In genomic region chr5:94747371-94747770, GRCh38 we compare ENCODE assay signal across 27 cellular contexts.
"Had no signal": no experiment of that assay in that cellular context is flagged by ENCODE, and none has a peak within 500 bp of the region (broad histone marks: within the 10 kb centered on the region; RNA-seq: fewer than 3 reads in every experiment).

No MANE protein-coding gene starts in this region.

- H3K36me3 ChIP-seq: left ventricle myocardium inferior, neural progenitor cell, pancreas, prostate gland, sigmoid colon, stomach, thyroid gland, transverse colon, upper lobe of left lung, vagina had no signal

- H3K4me3 Mint-ChIP-seq: mesothelial cell of epicardium; natural killer cell; nephron progenitor cell; neural progenitor cell; stimulated activated effector memory CD8-positive, alpha-beta T cell treated with anti-CD3 and anti-CD28 coated beads, Interleukin-12 subunit alpha, Interleukin-12 subunit beta, amount 100 ng/mL, for 72 hours had no signal

- H3K4me1 ChIP-seq: left ventricle myocardium inferior, neural progenitor cell, pancreas, prostate gland, sigmoid colon, stomach, transverse colon, vagina had no signal

- H3K79me2 ChIP-seq: hepatocyte had no signal

- DNase-seq: islet precursor cell; left ventricle myocardium inferior; mesendoderm; natural killer cell; nephron progenitor cell; pancreas; posterior cingulate gyrus; retina; right cardiac atrium; sigmoid colon; small intestine; spleen; stimulated activated CD4-positive, alpha-beta T cell treated with anti-CD3 and anti-CD28 coated beads, Interleukin-4, amount 100 ng/mL, for 24 hours; stimulated activated naive CD8-positive, alpha-beta T cell treated with anti-CD3 and anti-CD28 coated beads, Interleukin-15, Interleukin-2, amounts not matched to agents 100 U/mL and 50 U/mL, for 24 hours; stomach; testis; transverse colon had no signal

- H3K27ac ChIP-seq: hepatocyte, left ventricle myocardium inferior, neural progenitor cell, pancreas, prostate gland, sigmoid colon, spleen, stomach, testis, transverse colon, upper lobe of left lung, vagina had no signal

- H3K4me1 Mint-ChIP-seq: mesothelial cell of epicardium, natural killer cell, nephron progenitor cell had no signal

- H3K9ac ChIP-seq: neural progenitor cell had no signal

- H3K27ac Mint-ChIP-seq: mesothelial cell of epicardium; natural killer cell; nephron progenitor cell; neural progenitor cell; stimulated activated effector memory CD8-positive, alpha-beta T cell treated with anti-CD3 and anti-CD28 coated beads, Interleukin-12 subunit alpha, Interleukin-12 subunit beta, amount 100 ng/mL, for 72 hours had no signal

- H3K4me2 ChIP-seq: hepatocyte, neural progenitor cell had no signal

- H3K4me3 ChIP-seq: hepatocyte, left ventricle myocardium inferior, lung, neural progenitor cell, pancreas, prostate gland, sigmoid colon, spleen, stomach, testis, thyroid gland, transverse colon, upper lobe of left lung, vagina had no signal

- H2AFZ ChIP-seq: hepatocyte, neural progenitor cell had no signal

- H3K27me3 ChIP-seq: hepatocyte, neural progenitor cell, pancreas, sigmoid colon, spleen, stomach, testis, thyroid gland, transverse colon, upper lobe of left lung, vagina had no signal

- H3K27me3 Mint-ChIP-seq: naive B cell had no signal

- H3K9me3 ChIP-seq: left ventricle myocardium inferior, pancreas, prostate gland, sigmoid colon, spleen, stomach, testis, thyroid gland, transverse colon, upper lobe of left lung, vagina had no signal

- H3K36me3 Mint-ChIP-seq: mesothelial cell of epicardium; naive B cell; natural killer cell; neural progenitor cell; stimulated activated effector memory CD8-positive, alpha-beta T cell treated with anti-CD3 and anti-CD28 coated beads, Interleukin-12 subunit alpha, Interleukin-12 subunit beta, amount 100 ng/mL, for 72 hours had no signal

- H3K9me3 Mint-ChIP-seq: mesothelial cell of epicardium; naive B cell; natural killer cell; nephron progenitor cell; neural progenitor cell; stimulated activated effector memory CD8-positive, alpha-beta T cell treated with anti-CD3 and anti-CD28 coated beads, Interleukin-12 subunit alpha, Interleukin-12 subunit beta, amount 100 ng/mL, for 72 hours had no signal
